In genomic region chr12:124563401-124563800, GRCh38 we compare ENCODE assay signal across 18 cellular contexts. TPM values are rescaled to one million over a fixed set of nuclear protein-coding genes. Genes with fewer than 3 reads are reported as not detected.
DNase-seq lines count a peak whose midpoint lies in the region; ATAC-seq, FAIRE-seq and TF ChIP-seq lines count a peak whose summit lies in the region.
"Had no signal": no experiment of that assay in that cellular context is flagged by ENCODE, and none has a peak within 500 bp of the region (broad histone marks: within the 10 kb centered on the region; RNA-seq: fewer than 3 reads in every experiment).

No MANE protein-coding gene starts in this region.

- H3K4me1 Mint-ChIP-seq in activated naive CD4-positive, alpha-beta T cell treated with anti-CD3 and anti-CD28 coated beads, Interleukin-2, amount 50 U/mL, for 24 hours, result peaks cover 42% of the 10 kb centered on the region
- peaks cover 46% of the 10 kb centered on the region for H3K4me1 Mint-ChIP-seq in mesothelial cell of epicardium

- peaks cover 2% of the 10 kb centered on the region; the same call in 1 of the 2 replicates for H4K20me1 ChIP-seq in GM12878 (ENCODE audit: control insufficient read depth, insufficient read depth)

- no peak for TF ChIP-seq RAD21 in GM12878 (IDR thresholded peaks at IDR 0.05; ENCODE audit: insufficient read depth, low read depth, low read length)

- in situ Hi-C loops in GM12878 (cut with MboI), result no loop called here

- TF ChIP-seq CTCF in GM12878 (IDR thresholded peaks at IDR 0.05 in 2 of 3, conservative IDR thresholded peaks at IDR 0.05 in 1 of 3; ENCODE audit: control insufficient read depth in 2 of 3, extremely low read depth in 1 of 3, insufficient read depth in 1 of 3, low read depth in 3 of 3, low read length in 3 of 3) (no peak), mesothelial cell of epicardium (IDR thresholded peaks at IDR 0.05; ENCODE audit: unreplicated experiment) (no peak)

- 78% methylated on average over 11 of the region's 11 CpGs for WGBS in GM12878 (ENCODE audit: insufficient coverage, insufficient replicate concordance, low lambda C conversion rate, missing lambda C conversion rate)

- intact Hi-C loops in GM12878 (cut with micrococcal nuclease; ENCODE audit: unreplicated experiment), result loop anchor here (10.0 kb wide), 1 partner anchor 351 kb away; the partner anchor contains the start of gene UBC

- peaks cover 31% of the 10 kb centered on the region for H3K4me1 ChIP-seq in GM12878 (ENCODE audit: control insufficient read depth, insufficient read depth, low read length)

- no peak for ATAC-seq in GM12878
- no peak for ATAC-seq in HG03469 (IDR thresholded peaks at IDR 0.05; ENCODE audit: unreplicated experiment)
- ATAC-seq in HG02938 (IDR thresholded peaks at IDR 0.05; ENCODE audit: unreplicated experiment), result no peak
- no peak for ATAC-seq in HG03135 (IDR thresholded peaks at IDR 0.05; ENCODE audit: unreplicated experiment)
- ATAC-seq: A549; left colon; stimulated activated naive CD8-positive, alpha-beta T cell treated with anti-CD3 and anti-CD28 coated beads, Interleukin-15, amount 100 ng/mL, for 72 hours had no signal

- H3K27me3 Mint-ChIP-seq in activated naive CD4-positive, alpha-beta T cell treated with anti-CD3 and anti-CD28 coated beads, Interleukin-2, amount 50 U/mL, for 24 hours, result no peaks in the 10 kb centered on the region
- no peaks in the 10 kb centered on the region for H3K27me3 Mint-ChIP-seq in mesothelial cell of epicardium (ENCODE audit: low read depth)
- H3K27me3 Mint-ChIP-seq: activated CD4-positive, alpha-beta T cell treated with anti-CD3 and anti-CD28 coated beads, Interleukin-2, amount 10 ng/mL, durations not matched to agents 24 days and 14 days; stimulated activated naive CD8-positive, alpha-beta T cell treated with anti-CD3 and anti-CD28 coated beads, Interleukin-15, amount 100 ng/mL, for 72 hours had no signal

- DNase-seq in activated naive CD4-positive, alpha-beta T cell treated with anti-CD3 and anti-CD28 coated beads, Interleukin-2, amount 50 U/mL, for 16 hours, result no peak
- DNase-seq in GM12878 (ENCODE audit: low read depth, low spot score), result no peak
- no peak for DNase-seq in mesothelial cell of epicardium (ENCODE audit: low spot score in 2 of 2, unreplicated experiment in 2 of 2)
- DNase-seq in activated CD8-positive, alpha-beta memory T cell treated with anti-CD3 and anti-CD28 coated beads, Interleukin-2, amount 50 U/mL, for 48 hours, result no peak
- DNase-seq: activated CD4-positive, alpha-beta T cell treated with anti-CD3 and anti-CD28 coated beads, Interleukin-2, amount 10 ng/mL, durations not matched to agents 24 days and 14 days; Caco-2; colonic mucosa; left colon; NCI-H2029; NK-92 treated with Interleukin-12 subunit alpha and Interleukin-12 subunit beta, amount 100 ng/mL, for 24 hours; stimulated activated CD4-positive, alpha-beta T cell treated with anti-CD3 and anti-CD28 coated beads, Interleukin-12 subunit alpha, Interleukin-12 subunit beta, amount 100 ng/mL, for 4 hours; stimulated activated naive CD8-positive, alpha-beta T cell treated with anti-CD3 and anti-CD28 coated beads, Interleukin-15, amount 100 ng/mL, for 72 hours had no signal

- H3K27me3 ChIP-seq in GM12878 (replicated peaks in 1 of 2; ENCODE audit: control insufficient read depth in 2 of 2, insufficient read depth in 2 of 2, low read length in 1 of 2), result no peaks in the 10 kb centered on the region
- H3K27me3 ChIP-seq: colonic mucosa, SJSA1 had no signal

- peaks cover 88% of the 10 kb centered on the region for H3K79me2 ChIP-seq in GM12878 (ENCODE audit: control insufficient read depth, insufficient read depth, low read length)

- no peak for TF ChIP-seq POLR2A in GM12878 (IDR thresholded peaks at IDR 0.05; ENCODE audit: low read depth, low read length)

- peak overlapping the region; percentile 64 for H3K4me3 Mint-ChIP-seq in activated naive CD4-positive, alpha-beta T cell treated with anti-CD3 and anti-CD28 coated beads, Interleukin-2, amount 50 U/mL, for 24 hours
- no peak overlapping the region for H3K4me3 Mint-ChIP-seq in mesothelial cell of epicardium
- H3K4me3 Mint-ChIP-seq: activated CD4-positive, alpha-beta T cell treated with anti-CD3 and anti-CD28 coated beads, Interleukin-2, amount 10 ng/mL, durations not matched to agents 24 days and 14 days had no signal

- H3K9ac ChIP-seq in GM12878 (ENCODE audit: control insufficient read depth, insufficient read depth, low read length), result no peak overlapping the region

- H3K27ac ChIP-seq in GM12878 (ENCODE audit: control insufficient read depth, insufficient read depth), result no peak overlapping the region
- H3K27ac ChIP-seq: colonic mucosa, SJSA1 had no signal

- H2AFZ ChIP-seq in GM12878 (ENCODE audit: control insufficient read depth, low read depth, low read length), result no peak overlapping the region

- RAD21 ChIA-PET in GM12878 (lab: Charles Lee; ENCODE audit: unreplicated experiment), result interaction anchor here (1.1 to 6.0 kb wide), 4 partner anchors 11 to 23 kb away, joined by 4 to 37 read pairs (median 12); no protein-coding TSS in a partner anchor

- H3K4me2 ChIP-seq in GM12878 (ENCODE audit: control insufficient read depth, insufficient read depth), result peak overlapping the region; percentile 61; the same call in 1 of the 2 replicates

- H3K27ac Mint-ChIP-seq in activated naive CD4-positive, alpha-beta T cell treated with anti-CD3 and anti-CD28 coated beads, Interleukin-2, amount 50 U/mL, for 24 hours, result no peak overlapping the region
- peak overlapping the region; percentile 69 for H3K27ac Mint-ChIP-seq in mesothelial cell of epicardium
- H3K27ac Mint-ChIP-seq: activated CD4-positive, alpha-beta T cell treated with anti-CD3 and anti-CD28 coated beads, Interleukin-2, amount 10 ng/mL, durations not matched to agents 24 days and 14 days had no signal

- no peaks in the 10 kb centered on the region for H3K9me3 Mint-ChIP-seq in activated naive CD4-positive, alpha-beta T cell treated with anti-CD3 and anti-CD28 coated beads, Interleukin-2, amount 50 U/mL, for 24 hours
- peaks cover 4% of the 10 kb centered on the region for H3K9me3 Mint-ChIP-seq in mesothelial cell of epicardium
- H3K9me3 Mint-ChIP-seq: activated CD4-positive, alpha-beta T cell treated with anti-CD3 and anti-CD28 coated beads, Interleukin-2, amount 10 ng/mL, durations not matched to agents 24 days and 14 days; stimulated activated naive CD8-positive, alpha-beta T cell treated with anti-CD3 and anti-CD28 coated beads, Interleukin-15, amount 100 ng/mL, for 72 hours had no signal

- SMC1A ChIA-PET in GM12878 (lab: Charles Lee; ENCODE audit: uncharacterized antibody, unreplicated experiment), result interaction anchor here (1.2 to 7.0 kb wide), 6 partner anchors 10 to 218 kb away, joined by 3 to 48 read pairs (median 4); no protein-coding TSS in a partner anchor

- no peak for FAIRE-seq in GM12878 (lab: Jason Lieb, UNC)
- FAIRE-seq: A549 had no signal

- H3K4me3 ChIP-seq in GM12878, result peak overlapping the region; percentile 82
- H3K4me3 ChIP-seq: A549, colonic mucosa, SJSA1 had no signal

- CTCF ChIA-PET in GM12878 (lab: Yijun Ruan, JAX), result interaction anchor here (0.5 to 1.4 kb wide), 6 partner anchors 8 to 203 kb away, joined by 3 to 5 read pairs (median 4); no protein-coding TSS in a partner anchor

- TF ChIP-seq EP300 in GM12878 (IDR thresholded peaks at IDR 0.05; ENCODE audit: borderline replicate concordance in 1 of 2, control insufficient read depth in 1 of 2, low read depth in 2 of 2, low read length in 2 of 2), result no peak

- POLR2A ChIA-PET in GM12878 (lab: Charles Lee), result interaction anchor here (0.8 to 1.9 kb wide), 2 partner anchors 12 to 19 kb away, joined by 5 to 6 read pairs; no protein-coding TSS in a partner anchor

- H3K9me3 ChIP-seq in GM12878 (replicated peaks; ENCODE audit: control insufficient read depth, insufficient read depth, low read length), result no peaks in the 10 kb centered on the region; the same call in 2 of the 3 replicates
- H3K9me3 ChIP-seq: A549, Caco-2, colonic mucosa, SJSA1 had no signal

- peaks cover 2% of the 10 kb centered on the region for H3K36me3 Mint-ChIP-seq in activated naive CD4-positive, alpha-beta T cell treated with anti-CD3 and anti-CD28 coated beads, Interleukin-2, amount 50 U/mL, for 24 hours
- peaks cover 4% of the 10 kb centered on the region for H3K36me3 Mint-ChIP-seq in mesothelial cell of epicardium

- no peaks in the 10 kb centered on the region; a peak in 3 of 4 replicates for H3K36me3 ChIP-seq in GM12878 (ENCODE audit: control insufficient read depth in 2 of 2, insufficient read depth in 2 of 2, low read length in 1 of 2)
- H3K36me3 ChIP-seq: colonic mucosa had no signal

- BruUV-seq in GM12878 (replicated peaks; lab: Mats Ljungman, UMichigan), result no TSS peak

TF ChIP-seq in GM12878, 131 proteins besides CTCF, POLR2A, EP300 and RAD21:
- TF ChIP-seq POU2F2 (IDR thresholded peaks at IDR 0.05; ENCODE audit: borderline replicate concordance, low read depth, low read length) (0 out of 3 replicates have a peak, but pooled peaks have one; percentile 9), EZH2 (IDR thresholded peaks at IDR 0.05; ENCODE audit: borderline replicate concordance, control insufficient read depth, low read depth, low read length) (no peak), TBL1XR1 (IDR thresholded peaks at IDR 0.05; ENCODE audit: low read depth, low read length) (no peak), MYC (IDR thresholded peaks at IDR 0.05; ENCODE audit: insufficient read depth, insufficient read length, insufficient replicate concordance, low read length, severe bottlenecking) (no peak), RB1 (IDR thresholded peaks at IDR 0.05; ENCODE audit: borderline replicate concordance) (no peak)
TF ChIP-seq in GM12878: peak in this region for 1.

RNA-seq across cellular contexts. Expression of gene NCOR2, which starts 4.0 kb away (rescaled TPM):
- 166 and 195 TPM in 2 replicates for total RNA-seq in GM12878 (2013; cell fraction: nucleolus; rRNA removed)
- total RNA-seq in GM12878 (2014; rRNA removed) (12.8 and 18.6 TPM in 2 replicates), GM12878 (2014; rRNA removed; fragmentation: Illumina TruSeq; extraction: Trizol) (7.2 and 8.6 TPM in 2 replicates), GM12878 (2021) (164 and 179 TPM in 2 replicates), mesothelial cell of epicardium (316 to 336 TPM (median 331 TPM) in 3 replicates)
- 25.4 TPM for polyA plus RNA-seq in GM12878 (2011; ENCODE audit: low read depth)
- polyA plus RNA-seq in GM12878 (2011; rRNA removed) (2.6 and 4.2 TPM in 2 replicates), GM12878 (2014; fragmentation: Illumina TruSeq; extraction: Trizol) (10.2 and 17.4 TPM in 2 replicates), GM12878 (2014; fragmentation: Nextera tagmentation; extraction: Ambion mirVana) (under 1 TPM; 0.43 to 0.60 TPM), GM12878 (2014; rRNA removed) (41.1 and 63.1 TPM in 2 replicates), GM12878 (2016; fragmentation: Nextera tagmentation; extraction: Ambion mirVana) (10 to 100 TPM; 12.7 to 17.1 TPM)
- 6.2 and 8.2 TPM in 2 replicates for polyA plus RNA-seq in GM12878 (2011; cell fraction: cytosol; rRNA removed)
- polyA plus RNA-seq in GM12878 (2011; cell fraction: nucleus; rRNA removed), result 44.5 and 72.5 TPM in 2 replicates
- polyA plus RNA-seq in GM12878 (2012), result 79.0 and 103 TPM in 2 replicates
- 33.4 and 33.8 TPM in 2 replicates for polyA minus RNA-seq in GM12878 (2011; rRNA and poly(A)+ RNA removed)
- 26.9 and 42.9 TPM in 2 replicates for polyA minus RNA-seq in GM12878 (2011; cell fraction: cytosol; rRNA and poly(A)+ RNA removed)
- polyA minus RNA-seq in GM12878 (2011; cell fraction: nucleus; rRNA and poly(A)+ RNA removed), result 23.1 and 47.3 TPM in 2 replicates
